Comparison of ENCODE assay signal across 1 cellular context in the genomic region with DNA sequence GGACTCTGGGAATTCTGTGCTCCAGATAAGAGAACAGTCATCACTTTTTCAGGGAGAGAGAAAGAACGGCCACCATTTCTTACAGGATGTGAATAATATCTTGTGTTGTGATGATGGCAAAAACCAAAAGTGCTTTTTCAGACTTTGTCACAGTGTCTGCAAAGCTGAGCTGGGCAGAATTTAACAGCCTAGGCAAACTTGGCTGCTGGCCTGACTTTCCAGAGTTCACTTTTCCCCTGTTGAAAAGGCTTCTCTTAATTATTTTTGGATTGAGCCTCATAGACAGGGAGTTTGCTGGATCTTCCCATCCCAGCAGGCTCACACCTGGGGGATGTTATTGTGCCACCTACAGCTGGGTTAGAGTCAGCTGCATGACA.
TF ChIP-seq lines count a peak whose summit lies in the region.

No MANE protein-coding gene starts in this region.

TF ChIP-seq in HepG2, 621 proteins besides CTCF, POLR2A, EP300 and RAD21:
- TF ChIP-seq ZNF782 (CRISPR knock-in tag; IDR thresholded peaks at IDR 0.05; ENCODE audit: borderline replicate concordance) (no peak), ZNF20 (CRISPR knock-in tag; IDR thresholded peaks at IDR 0.05) (no peak), CSRNP1 (CRISPR knock-in tag; IDR thresholded peaks at IDR 0.05) (no peak), ZNF572 (CRISPR knock-in tag; IDR thresholded peaks at IDR 0.05) (no peak)
- TF ChIP-seq, protein P1, sequence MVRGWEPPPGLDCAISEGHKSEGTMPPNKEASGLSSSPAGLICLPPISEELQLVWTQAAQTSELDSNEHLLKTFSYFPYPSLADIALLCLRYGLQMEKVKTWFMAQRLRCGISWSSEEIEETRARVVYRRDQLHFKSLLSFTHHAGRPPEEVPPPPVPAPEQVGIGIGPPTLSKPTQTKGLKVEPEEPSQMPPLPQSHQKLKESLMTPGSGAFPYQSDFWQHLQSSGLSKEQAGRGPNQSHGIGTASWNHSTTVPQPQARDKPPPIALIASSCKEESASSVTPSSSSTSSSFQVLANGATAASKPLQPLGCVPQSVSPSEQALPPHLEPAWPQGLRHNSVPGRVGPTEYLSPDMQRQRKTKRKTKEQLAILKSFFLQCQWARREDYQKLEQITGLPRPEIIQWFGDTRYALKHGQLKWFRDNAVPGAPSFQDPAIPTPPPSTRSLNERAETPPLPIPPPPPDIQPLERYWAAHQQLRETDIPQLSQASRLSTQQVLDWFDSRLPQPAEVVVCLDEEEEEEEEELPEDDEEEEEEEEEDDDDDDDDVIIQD (CRISPR knock-in tag; IDR thresholded peaks at IDR 0.05; ENCODE audit: low read depth) = no peak
